1 cellular context compared by ENCODE assay signal in genomic region chr1:30892671-30893073, GRCh38.
TF ChIP-seq lines count a peak whose summit lies in the region.

No MANE protein-coding gene starts in this region.

TF ChIP-seq in HepG2, 621 proteins besides CTCF, POLR2A, EP300 and RAD21 (continued from another document and continues in another):
- TF ChIP-seq SNAPC4 (CRISPR knock-in tag; IDR thresholded peaks at IDR 0.05) (no peak), MZF1 (CRISPR knock-in tag; IDR thresholded peaks at IDR 0.05; ENCODE audit: borderline replicate concordance) (no peak), E2F1 (CRISPR knock-in tag; IDR thresholded peaks at IDR 0.05) (no peak), ZFP36 (IDR thresholded peaks at IDR 0.05; ENCODE audit: borderline replicate concordance, low read depth, low read length, partially characterized antibody) (no peak), HNRNPLL (IDR thresholded peaks at IDR 0.05; ENCODE audit: low read depth, low read length, poor library complexity, severe bottlenecking) (no peak), NFIC (IDR thresholded peaks at IDR 0.05; ENCODE audit: low read length) (no peak), ZNF574 (CRISPR knock-in tag; IDR thresholded peaks at IDR 0.05) (0 out of 2 replicates have a peak, but pooled peaks have one; percentile 40), ZNF432 (CRISPR knock-in tag; IDR thresholded peaks at IDR 0.05; ENCODE audit: borderline replicate concordance) (no peak), ZNF710 (CRISPR knock-in tag; IDR thresholded peaks at IDR 0.05; ENCODE audit: borderline replicate concordance) (no peak), TCF7L2 (IDR thresholded peaks at IDR 0.05; ENCODE audit: low read depth, low read length) (no peak), PATZ1 (CRISPR knock-in tag; IDR thresholded peaks at IDR 0.05) (peak; percentile 75), MAFK (conservative IDR thresholded peaks at IDR 0.05 in 1 of 2, IDR thresholded peaks at IDR 0.05 in 1 of 2; ENCODE audit: low read length in 2 of 2) (no peak), PCBP1 (IDR thresholded peaks at IDR 0.05; ENCODE audit: borderline replicate concordance, low read depth, low read length) (no peak), ZBTB34 (CRISPR knock-in tag; IDR thresholded peaks at IDR 0.05) (no peak), ELF3 (CRISPR knock-in tag; IDR thresholded peaks at IDR 0.05) (no peak), GLI4 (CRISPR knock-in tag; IDR thresholded peaks at IDR 0.05; ENCODE audit: borderline replicate concordance) (no peak), TCF7 (IDR thresholded peaks at IDR 0.05; ENCODE audit: low read depth) (no peak), ELK4 (CRISPR knock-in tag; IDR thresholded peaks at IDR 0.05; ENCODE audit: borderline replicate concordance) (no peak), ZNF143 (CRISPR knock-in tag; IDR thresholded peaks at IDR 0.05) (no peak), ZZZ3 (CRISPR knock-in tag; IDR thresholded peaks at IDR 0.05; ENCODE audit: borderline replicate concordance) (no peak), ZNF766 (CRISPR knock-in tag; IDR thresholded peaks at IDR 0.05; ENCODE audit: borderline replicate concordance) (no peak), ZNF552 (CRISPR knock-in tag; IDR thresholded peaks at IDR 0.05; ENCODE audit: borderline replicate concordance) (no peak), PBX2 (CRISPR knock-in tag; IDR thresholded peaks at IDR 0.05) (no peak), ZNF235 (CRISPR knock-in tag; IDR thresholded peaks at IDR 0.05; ENCODE audit: borderline replicate concordance) (no peak), GTF3A (CRISPR knock-in tag; conservative IDR thresholded peaks at IDR 0.05) (no peak), NFKB2 (CRISPR knock-in tag; IDR thresholded peaks at IDR 0.05; ENCODE audit: borderline replicate concordance) (no peak), U2AF2 (IDR thresholded peaks at IDR 0.05; ENCODE audit: low read depth, low read length) (no peak), ZBTB10 (CRISPR knock-in tag; IDR thresholded peaks at IDR 0.05; ENCODE audit: borderline replicate concordance) (no peak), E2F5 (CRISPR knock-in tag; conservative IDR thresholded peaks at IDR 0.05) (no peak), ARNT (IDR thresholded peaks at IDR 0.05) (no peak)
